Comparison of ENCODE assay signal across 24 cellular contexts in the genomic region with DNA sequence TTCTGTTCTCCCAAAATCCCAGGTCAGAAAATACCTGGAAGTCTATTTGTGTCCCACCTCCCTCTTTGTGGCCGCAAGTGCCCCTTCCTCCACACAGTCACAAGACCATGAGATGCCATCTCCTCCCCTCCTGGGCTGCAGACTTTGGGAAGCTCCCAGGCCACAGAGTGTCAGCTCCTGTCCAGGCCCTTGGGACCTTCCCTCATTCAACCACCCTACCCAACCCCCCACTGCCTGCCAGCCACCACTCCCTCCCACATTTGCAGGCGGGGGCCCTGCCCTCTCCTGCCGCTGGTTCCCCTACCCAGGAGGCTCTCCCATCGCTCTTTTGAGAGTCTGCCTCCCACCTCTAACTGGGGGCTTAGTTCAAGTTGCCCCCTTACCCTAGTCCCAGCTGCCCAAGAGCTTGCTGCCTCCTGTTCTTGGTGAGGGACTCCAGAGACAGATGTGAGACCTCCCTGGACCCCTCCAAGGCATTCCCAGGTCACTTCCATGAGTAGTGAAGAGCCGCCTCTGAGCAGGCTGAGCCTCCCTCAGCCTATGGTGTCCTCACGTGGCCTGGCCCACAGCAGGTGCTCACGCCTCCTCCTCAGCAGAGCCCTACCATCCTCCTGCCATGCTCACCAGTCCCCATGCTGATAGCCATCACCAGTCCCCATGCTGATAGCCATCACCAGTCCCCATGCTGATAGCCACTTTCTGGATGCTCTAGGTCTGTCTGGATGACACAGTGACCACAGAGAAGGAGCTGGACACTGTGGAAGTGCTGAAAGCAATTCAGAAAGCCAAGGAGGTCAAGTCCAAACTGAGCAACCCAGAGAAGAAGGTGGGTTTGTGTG. TPM values are rescaled to one million over a fixed set of nuclear protein-coding genes. Genes with fewer than 3 reads are reported as not detected.
"Had no signal": no experiment of that assay in that cellular context is flagged by ENCODE, and none has a peak within 500 bp of the region (broad histone marks: within the 10 kb centered on the region; RNA-seq: fewer than 3 reads in every experiment).

No MANE protein-coding gene starts in this region.

- H3K27ac Mint-ChIP-seq: activated CD8-positive, alpha-beta T cell treated with anti-CD3 and anti-CD28 coated beads, Interleukin-2, amount 10 ng/mL, durations not matched to agents 7 days and 5 days; activated naive CD8-positive, alpha-beta T cell; mesothelial cell of epicardium; type B pancreatic cell had no signal

- H3K9me3 Mint-ChIP-seq: effector memory CD8-positive, alpha-beta T cell; mesothelial cell of epicardium; naive thymus-derived CD8-positive, alpha-beta T cell; type B pancreatic cell had no signal

- H3K27ac ChIP-seq: cardiac muscle cell, psoas muscle, SK-N-MC, stomach, suprapubic skin, vagina, VCaP had no signal

- H3K9me3 ChIP-seq: esophagus squamous epithelium, heart right ventricle, psoas muscle, stomach, suprapubic skin, vagina had no signal

- H3K4me1 Mint-ChIP-seq: naive thymus-derived CD8-positive, alpha-beta T cell had no signal

- ATAC-seq: activated CD8-positive, alpha-beta T cell treated with anti-CD3 and anti-CD28 coated beads, Interleukin-2, amount 10 ng/mL, durations not matched to agents 7 days and 5 days; effector memory CD8-positive, alpha-beta T cell; naive thymus-derived CD8-positive, alpha-beta T cell; psoas muscle; right cardiac atrium had no signal

- DNase-seq: activated CD4-positive, alpha-beta T cell treated with anti-CD3 and anti-CD28 coated beads, Interleukin-2, amount 50 U/mL, for 1 hour; activated CD4-positive, CD25-positive, alpha-beta regulatory T cell treated with anti-CD3 and anti-CD28 coated beads, Interleukin-2, amount 50 U/mL, for 72 hours; activated CD8-positive, alpha-beta T cell treated with anti-CD3 and anti-CD28 coated beads, Interleukin-2, amount 10 ng/mL, durations not matched to agents 7 days and 5 days; activated T-cell treated with anti-CD3 and anti-CD28 coated beads, Interleukin-2, amount 50 U/mL, for 1 hour; amniotic stem cell; effector memory CD8-positive, alpha-beta T cell; esophagus squamous epithelium; stimulated activated CD4-positive, alpha-beta T cell treated with anti-CD3 and anti-CD28 coated beads, Interleukin-4, amount 100 ng/mL, for 4 hours; stomach had no signal

- H3K36me3 Mint-ChIP-seq: activated naive CD8-positive, alpha-beta T cell had no signal

- H3K27me3 ChIP-seq: cardiac muscle cell, esophagus squamous epithelium, heart right ventricle, stomach, suprapubic skin, vagina had no signal

- H3K4me3 ChIP-seq: cardiac muscle cell, heart right ventricle, psoas muscle, SK-N-MC, stomach, suprapubic skin, vagina had no signal

- H3K27me3 Mint-ChIP-seq: activated naive CD8-positive, alpha-beta T cell; effector memory CD8-positive, alpha-beta T cell; naive thymus-derived CD8-positive, alpha-beta T cell; type B pancreatic cell had no signal

- H3K4me3 Mint-ChIP-seq: activated CD8-positive, alpha-beta T cell treated with anti-CD3 and anti-CD28 coated beads, Interleukin-2, amount 10 ng/mL, durations not matched to agents 7 days and 5 days; activated naive CD8-positive, alpha-beta T cell; effector memory CD8-positive, alpha-beta T cell; mesothelial cell of epicardium; type B pancreatic cell had no signal

- FAIRE-seq: keratinocyte had no signal

RNA-seq across cellular contexts. Expression of a gene that starts 15.9 kb away (rescaled TPM):
- total RNA-seq: osteocyte had no signal
- polyA plus RNA-seq: cardiac muscle cell; keratinocyte; naive thymus-derived CD8-positive, alpha-beta T cell had no signal

RNA-seq across cellular contexts. Expression of a gene that starts 25.4 kb away (rescaled TPM):
- total RNA-seq: lung microvascular endothelial cell, osteocyte had no signal

RNA-seq across cellular contexts. Expression of a gene that starts 34.4 kb away (rescaled TPM):
- total RNA-seq: naive thymus-derived CD8-positive, alpha-beta T cell; osteocyte had no signal
- polyA plus RNA-seq: naive thymus-derived CD8-positive, alpha-beta T cell had no signal
